In genomic region chr17:34584805-34585416, GRCh38 we compare ENCODE assay signal across 1 cellular context.
TF ChIP-seq lines count a peak whose summit lies in the region.

No MANE protein-coding gene starts in this region.

TF ChIP-seq in H1, 55 proteins besides CTCF, POLR2A, EP300 and RAD21 (continued from another document):
- TF ChIP-seq RNF2 (IDR thresholded peaks at IDR 0.05; ENCODE audit: borderline replicate concordance, low read depth, low read length, missing control alignments, poor library complexity, severe bottlenecking) (no peak), POLR2AphosphoS5 (IDR thresholded peaks at IDR 0.05; ENCODE audit: low read depth, low read length) (no peak), TAF7 (optimal IDR thresholded peaks at IDR 0.05; ENCODE audit: borderline replicate concordance, low read depth, low read length) (no peak), ATF2 (IDR thresholded peaks at IDR 0.05; ENCODE audit: low read length) (no peak), KDM5A (IDR thresholded peaks at IDR 0.05; ENCODE audit: low read length) (no peak)
